ENCODE assay signal across 6 cellular contexts in the genomic region with DNA sequence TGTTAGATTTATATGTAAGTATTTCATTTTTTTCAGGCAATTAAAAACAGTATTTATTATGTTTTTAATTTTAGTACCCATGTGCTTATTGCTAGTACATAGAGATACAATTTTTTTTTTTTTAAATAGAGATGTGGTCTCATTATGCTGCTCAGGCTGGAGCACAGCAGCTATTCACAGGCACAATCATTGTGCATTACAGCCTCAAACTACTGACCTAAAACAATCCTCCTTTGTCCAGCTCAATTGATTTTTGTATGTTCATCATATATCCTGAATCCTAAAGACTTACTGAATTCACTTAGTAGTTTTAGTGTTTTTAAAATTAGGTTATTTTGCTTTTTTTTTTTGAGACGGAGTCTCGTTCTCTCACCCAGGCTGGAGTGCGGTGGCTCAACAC.
"Had no signal": no experiment of that assay in that cellular context is flagged by ENCODE, and none has a peak within 500 bp of the region (broad histone marks: within the 10 kb centered on the region; RNA-seq: fewer than 3 reads in every experiment).

No MANE protein-coding gene starts in this region.

- FAIRE-seq: HepG2 had no signal

- H3K4me3 Mint-ChIP-seq: IgD-negative memory B cell had no signal

- ATAC-seq: HepG2 had no signal

- H3K27ac Mint-ChIP-seq: IgD-negative memory B cell had no signal

- DNase-seq: GM23248, GOT3, H7, KBM-7 had no signal
